Comparison of ENCODE assay signal across 1 cellular context in the genomic region with DNA sequence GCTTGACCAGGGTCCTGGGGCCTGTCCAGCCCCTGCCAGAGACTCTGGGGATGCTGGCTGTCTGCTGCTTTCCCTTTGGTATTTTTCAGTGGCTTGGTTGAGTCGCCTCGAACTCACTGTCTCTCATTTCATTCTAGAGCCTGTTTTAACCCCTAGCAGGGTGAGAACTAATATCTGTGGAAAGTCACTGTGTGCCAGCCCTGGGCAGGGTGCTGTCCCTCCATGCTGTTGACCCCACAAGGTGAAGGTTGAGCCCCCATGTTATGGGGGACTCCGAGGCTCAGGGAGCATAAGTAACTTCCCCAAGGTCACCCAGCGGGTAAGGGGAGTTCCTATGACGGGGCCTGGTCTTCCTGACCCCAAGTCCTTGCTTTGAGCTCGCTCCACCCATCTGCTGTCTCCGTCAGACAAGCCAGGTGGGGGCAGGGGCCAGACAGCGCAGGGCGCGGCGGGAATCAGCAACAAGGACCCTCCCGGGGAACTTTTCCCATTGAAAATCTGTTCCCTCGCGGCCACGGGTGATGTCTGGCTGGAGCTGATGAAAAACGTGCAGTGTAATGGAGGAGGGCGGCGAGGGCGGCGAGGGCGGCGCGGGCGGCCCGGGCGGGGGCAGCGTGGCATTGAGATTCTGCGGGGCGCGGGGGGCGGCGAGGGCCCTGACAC.
TF ChIP-seq lines count a peak whose summit lies in the region.

No MANE protein-coding gene starts in this region.

TF ChIP-seq in HepG2, 621 proteins besides CTCF, POLR2A, EP300 and RAD21 (continued from another document and continues in another):
- TF ChIP-seq, protein P1, sequence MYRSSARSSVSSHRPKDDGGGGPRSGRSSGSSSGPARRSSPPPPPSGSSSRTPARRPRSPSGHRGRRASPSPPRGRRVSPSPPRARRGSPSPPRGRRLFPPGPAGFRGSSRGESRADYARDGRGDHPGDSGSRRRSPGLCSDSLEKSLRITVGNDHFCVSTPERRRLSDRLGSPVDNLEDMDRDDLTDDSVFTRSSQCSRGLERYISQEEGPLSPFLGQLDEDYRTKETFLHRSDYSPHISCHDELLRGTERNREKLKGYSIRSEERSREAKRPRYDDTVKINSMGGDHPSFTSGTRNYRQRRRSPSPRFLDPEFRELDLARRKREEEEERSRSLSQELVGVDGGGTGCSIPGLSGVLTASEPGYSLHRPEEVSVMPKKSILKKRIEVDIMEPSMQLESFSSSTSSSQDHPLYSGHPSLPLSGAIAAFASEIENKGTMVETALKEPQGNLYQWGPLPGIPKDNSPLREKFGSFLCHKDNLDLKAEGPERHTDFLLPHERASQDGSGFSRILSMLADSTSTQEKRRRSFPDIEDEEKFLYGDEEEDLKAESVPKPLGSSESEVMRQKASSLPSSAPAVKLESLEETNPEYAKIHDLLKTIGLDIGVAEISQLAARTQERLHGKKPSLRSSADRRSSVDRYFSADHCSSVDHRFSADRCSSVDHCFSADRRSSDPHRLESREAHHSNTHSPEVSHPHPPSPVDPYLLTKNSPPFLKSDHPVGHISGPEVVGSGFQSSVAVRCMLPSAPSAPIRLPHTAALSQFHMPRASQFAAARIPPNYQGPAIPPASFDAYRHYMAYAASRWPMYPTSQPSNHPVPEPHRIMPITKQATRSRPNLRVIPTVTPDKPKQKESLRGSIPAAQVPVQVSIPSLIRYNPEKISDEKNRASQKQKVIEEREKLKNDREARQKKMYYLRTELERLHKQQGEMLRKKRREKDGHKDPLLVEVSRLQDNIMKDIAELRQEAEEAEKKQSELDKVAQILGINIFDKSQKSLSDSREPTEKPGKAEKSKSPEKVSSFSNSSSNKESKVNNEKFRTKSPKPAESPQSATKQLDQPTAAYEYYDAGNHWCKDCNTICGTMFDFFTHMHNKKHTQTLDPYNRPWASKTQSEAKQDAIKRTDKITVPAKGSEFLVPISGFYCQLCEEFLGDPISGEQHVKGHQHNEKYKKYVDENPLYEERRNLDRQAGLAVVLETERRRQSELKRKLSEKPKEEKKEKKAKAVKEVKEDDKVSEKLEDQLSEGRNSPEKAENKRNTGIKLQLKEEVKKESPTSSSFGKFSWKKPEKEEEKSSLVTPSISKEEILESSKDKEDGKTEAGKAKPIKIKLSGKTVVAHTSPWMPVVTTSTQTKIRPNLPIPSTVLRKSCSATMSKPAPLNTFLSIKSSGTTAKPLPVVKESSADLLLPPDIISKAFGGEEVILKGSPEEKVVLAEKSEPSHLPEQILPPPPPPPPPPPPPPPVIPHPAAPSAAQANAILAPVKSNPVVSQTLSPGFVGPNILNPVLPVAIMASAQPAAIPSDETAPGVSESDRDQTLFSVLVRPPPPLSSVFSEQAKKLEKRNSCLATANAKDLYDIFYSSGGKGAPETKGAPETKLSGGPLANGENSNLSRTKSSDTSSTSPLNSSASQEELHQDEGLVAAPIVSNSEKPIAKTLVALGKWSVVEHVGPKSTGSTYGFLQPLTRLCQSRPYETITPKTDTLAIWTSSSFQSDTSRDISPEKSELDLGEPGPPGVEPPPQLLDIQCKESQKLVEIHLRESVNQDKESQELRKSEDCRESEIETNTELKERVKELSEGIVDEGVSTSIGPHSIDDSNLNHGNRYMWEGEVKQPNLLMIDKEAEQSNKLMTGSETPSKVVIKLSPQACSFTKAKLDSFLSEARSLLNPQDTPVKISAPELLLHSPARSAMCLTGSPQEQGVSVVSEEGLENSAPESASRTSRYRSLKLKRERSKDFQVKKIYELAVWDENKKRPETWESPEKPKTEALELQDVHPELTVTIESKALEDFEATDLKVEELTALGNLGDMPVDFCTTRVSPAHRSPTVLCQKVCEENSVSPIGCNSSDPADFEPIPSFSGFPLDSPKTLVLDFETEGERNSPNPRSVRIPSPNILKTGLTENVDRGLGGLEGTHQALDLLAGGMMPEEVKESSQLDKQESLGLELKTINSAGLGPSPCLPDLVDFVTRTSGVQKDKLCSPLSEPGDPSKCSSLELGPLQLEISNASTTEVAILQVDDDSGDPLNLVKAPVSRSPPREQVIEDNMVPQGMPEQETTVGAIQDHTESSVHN (CRISPR knock-in tag; IDR thresholded peaks at IDR 0.05), result 0 out of 2 replicates have a peak, but pooled peaks have one; percentile 58
- 0 out of 2 replicates have a peak, but pooled peaks have one; percentile 7 for TF ChIP-seq CBX5 (CRISPR knock-in tag; IDR thresholded peaks at IDR 0.05; ENCODE audit: borderline replicate concordance)
- no peak for TF ChIP-seq ZNF3 (CRISPR knock-in tag; IDR thresholded peaks at IDR 0.05)
- no peak for TF ChIP-seq ZNF484 (CRISPR knock-in tag; IDR thresholded peaks at IDR 0.05; ENCODE audit: borderline replicate concordance, low read depth)
- TF ChIP-seq ZFP36L2 (CRISPR knock-in tag; IDR thresholded peaks at IDR 0.05), result no peak
- TF ChIP-seq ZNF556 (CRISPR knock-in tag; IDR thresholded peaks at IDR 0.05; ENCODE audit: borderline replicate concordance), result 0 out of 2 replicates have a peak, but pooled peaks have one; percentile 12
- TF ChIP-seq, protein P2, sequence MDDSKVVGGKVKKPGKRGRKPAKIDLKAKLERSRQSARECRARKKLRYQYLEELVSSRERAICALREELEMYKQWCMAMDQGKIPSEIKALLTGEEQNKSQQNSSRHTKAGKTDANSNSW (CRISPR knock-in tag; IDR thresholded peaks at IDR 0.05; ENCODE audit: borderline replicate concordance), result no peak
- no peak for TF ChIP-seq HOXA5 (CRISPR knock-in tag; IDR thresholded peaks at IDR 0.05)
- TF ChIP-seq KLF13 (CRISPR knock-in tag; IDR thresholded peaks at IDR 0.05), result 0 out of 2 replicates have a peak, but pooled peaks have one; percentile 42
- TF ChIP-seq RBM39 (IDR thresholded peaks at IDR 0.05; ENCODE audit: low read depth, low read length, poor library complexity, severe bottlenecking), result peak; percentile 56
- TF ChIP-seq, protein P3, sequence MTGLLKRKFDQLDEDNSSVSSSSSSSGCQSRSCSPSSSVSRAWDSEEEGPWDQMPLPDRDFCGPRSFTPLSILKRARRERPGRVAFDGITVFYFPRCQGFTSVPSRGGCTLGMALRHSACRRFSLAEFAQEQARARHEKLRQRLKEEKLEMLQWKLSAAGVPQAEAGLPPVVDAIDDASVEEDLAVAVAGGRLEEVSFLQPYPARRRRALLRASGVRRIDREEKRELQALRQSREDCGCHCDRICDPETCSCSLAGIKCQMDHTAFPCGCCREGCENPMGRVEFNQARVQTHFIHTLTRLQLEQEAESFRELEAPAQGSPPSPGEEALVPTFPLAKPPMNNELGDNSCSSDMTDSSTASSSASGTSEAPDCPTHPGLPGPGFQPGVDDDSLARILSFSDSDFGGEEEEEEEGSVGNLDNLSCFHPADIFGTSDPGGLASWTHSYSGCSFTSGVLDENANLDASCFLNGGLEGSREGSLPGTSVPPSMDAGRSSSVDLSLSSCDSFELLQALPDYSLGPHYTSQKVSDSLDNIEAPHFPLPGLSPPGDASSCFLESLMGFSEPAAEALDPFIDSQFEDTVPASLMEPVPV (CRISPR knock-in tag; IDR thresholded peaks at IDR 0.05), result 0 out of 2 replicates have a peak, but pooled peaks have one; percentile 28
- peak; percentile 35 for TF ChIP-seq IKZF4 (CRISPR knock-in tag; IDR thresholded peaks at IDR 0.05; ENCODE audit: borderline replicate concordance, low read depth, not compliant biosample characterization)
- TF ChIP-seq RXRA (CRISPR knock-in tag; IDR thresholded peaks at IDR 0.05), result peak; percentile 41; the same call in 1 of the 2 replicates
- peak; percentile 6; the same call in 1 of the 2 replicates for TF ChIP-seq RARA (CRISPR knock-in tag; IDR thresholded peaks at IDR 0.05)
- TF ChIP-seq ZNF558 (CRISPR knock-in tag; IDR thresholded peaks at IDR 0.05; ENCODE audit: borderline replicate concordance), result 0 out of 2 replicates have a peak, but pooled peaks have one; percentile 41
- TF ChIP-seq, protein P4, sequence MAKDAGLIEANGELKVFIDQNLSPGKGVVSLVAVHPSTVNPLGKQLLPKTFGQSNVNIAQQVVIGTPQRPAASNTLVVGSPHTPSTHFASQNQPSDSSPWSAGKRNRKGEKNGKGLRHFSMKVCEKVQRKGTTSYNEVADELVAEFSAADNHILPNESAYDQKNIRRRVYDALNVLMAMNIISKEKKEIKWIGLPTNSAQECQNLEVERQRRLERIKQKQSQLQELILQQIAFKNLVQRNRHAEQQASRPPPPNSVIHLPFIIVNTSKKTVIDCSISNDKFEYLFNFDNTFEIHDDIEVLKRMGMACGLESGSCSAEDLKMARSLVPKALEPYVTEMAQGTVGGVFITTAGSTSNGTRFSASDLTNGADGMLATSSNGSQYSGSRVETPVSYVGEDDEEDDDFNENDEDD (CRISPR knock-in tag; IDR thresholded peaks at IDR 0.05; ENCODE audit: borderline replicate concordance), result 0 out of 2 replicates have a peak, but pooled peaks have one; percentile 20
- TF ChIP-seq, protein P5, sequence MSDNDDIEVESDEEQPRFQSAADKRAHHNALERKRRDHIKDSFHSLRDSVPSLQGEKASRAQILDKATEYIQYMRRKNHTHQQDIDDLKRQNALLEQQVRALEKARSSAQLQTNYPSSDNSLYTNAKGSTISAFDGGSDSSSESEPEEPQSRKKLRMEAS (IDR thresholded peaks at IDR 0.05), result peak; percentile 65; the same call in 1 of the 2 replicates
- TF ChIP-seq, protein P6, sequence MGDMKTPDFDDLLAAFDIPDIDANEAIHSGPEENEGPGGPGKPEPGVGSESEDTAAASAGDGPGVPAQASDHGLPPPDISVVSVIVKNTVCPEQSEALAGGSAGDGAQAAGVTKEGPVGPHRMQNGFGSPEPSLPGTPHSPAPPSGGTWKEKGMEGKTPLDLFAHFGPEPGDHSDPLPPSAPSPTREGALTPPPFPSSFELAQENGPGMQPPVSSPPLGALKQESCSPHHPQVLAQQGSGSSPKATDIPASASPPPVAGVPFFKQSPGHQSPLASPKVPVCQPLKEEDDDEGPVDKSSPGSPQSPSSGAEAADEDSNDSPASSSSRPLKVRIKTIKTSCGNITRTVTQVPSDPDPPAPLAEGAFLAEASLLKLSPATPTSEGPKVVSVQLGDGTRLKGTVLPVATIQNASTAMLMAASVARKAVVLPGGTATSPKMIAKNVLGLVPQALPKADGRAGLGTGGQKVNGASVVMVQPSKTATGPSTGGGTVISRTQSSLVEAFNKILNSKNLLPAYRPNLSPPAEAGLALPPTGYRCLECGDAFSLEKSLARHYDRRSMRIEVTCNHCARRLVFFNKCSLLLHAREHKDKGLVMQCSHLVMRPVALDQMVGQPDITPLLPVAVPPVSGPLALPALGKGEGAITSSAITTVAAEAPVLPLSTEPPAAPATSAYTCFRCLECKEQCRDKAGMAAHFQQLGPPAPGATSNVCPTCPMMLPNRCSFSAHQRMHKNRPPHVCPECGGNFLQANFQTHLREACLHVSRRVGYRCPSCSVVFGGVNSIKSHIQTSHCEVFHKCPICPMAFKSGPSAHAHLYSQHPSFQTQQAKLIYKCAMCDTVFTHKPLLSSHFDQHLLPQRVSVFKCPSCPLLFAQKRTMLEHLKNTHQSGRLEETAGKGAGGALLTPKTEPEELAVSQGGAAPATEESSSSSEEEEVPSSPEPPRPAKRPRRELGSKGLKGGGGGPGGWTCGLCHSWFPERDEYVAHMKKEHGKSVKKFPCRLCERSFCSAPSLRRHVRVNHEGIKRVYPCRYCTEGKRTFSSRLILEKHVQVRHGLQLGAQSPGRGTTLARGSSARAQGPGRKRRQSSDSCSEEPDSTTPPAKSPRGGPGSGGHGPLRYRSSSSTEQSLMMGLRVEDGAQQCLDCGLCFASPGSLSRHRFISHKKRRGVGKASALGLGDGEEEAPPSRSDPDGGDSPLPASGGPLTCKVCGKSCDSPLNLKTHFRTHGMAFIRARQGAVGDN (CRISPR knock-in tag; IDR thresholded peaks at IDR 0.05), result peak; percentile 74
- 0 out of 2 replicates have a peak, but pooled peaks have one; percentile 47 for TF ChIP-seq ZNF253 (CRISPR knock-in tag; IDR thresholded peaks at IDR 0.05; ENCODE audit: borderline replicate concordance)
- no peak for TF ChIP-seq ZSCAN25 (CRISPR knock-in tag; IDR thresholded peaks at IDR 0.05)
- TF ChIP-seq ZNF331 (CRISPR knock-in tag; IDR thresholded peaks at IDR 0.05), result 0 out of 2 replicates have a peak, but pooled peaks have one; percentile 9
- TF ChIP-seq, protein P7, sequence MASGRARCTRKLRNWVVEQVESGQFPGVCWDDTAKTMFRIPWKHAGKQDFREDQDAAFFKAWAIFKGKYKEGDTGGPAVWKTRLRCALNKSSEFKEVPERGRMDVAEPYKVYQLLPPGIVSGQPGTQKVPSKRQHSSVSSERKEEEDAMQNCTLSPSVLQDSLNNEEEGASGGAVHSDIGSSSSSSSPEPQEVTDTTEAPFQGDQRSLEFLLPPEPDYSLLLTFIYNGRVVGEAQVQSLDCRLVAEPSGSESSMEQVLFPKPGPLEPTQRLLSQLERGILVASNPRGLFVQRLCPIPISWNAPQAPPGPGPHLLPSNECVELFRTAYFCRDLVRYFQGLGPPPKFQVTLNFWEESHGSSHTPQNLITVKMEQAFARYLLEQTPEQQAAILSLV (CRISPR knock-in tag; IDR thresholded peaks at IDR 0.05; ENCODE audit: borderline replicate concordance), result peak; percentile 68; the same call in 1 of the 2 replicates
- TF ChIP-seq HCFC1 (IDR thresholded peaks at IDR 0.05; ENCODE audit: low read depth, low read length), result no peak
- 0 out of 2 replicates have a peak, but pooled peaks have one; percentile 28 for TF ChIP-seq ZBTB42 (CRISPR knock-in tag; IDR thresholded peaks at IDR 0.05)
- TF ChIP-seq, protein P8, sequence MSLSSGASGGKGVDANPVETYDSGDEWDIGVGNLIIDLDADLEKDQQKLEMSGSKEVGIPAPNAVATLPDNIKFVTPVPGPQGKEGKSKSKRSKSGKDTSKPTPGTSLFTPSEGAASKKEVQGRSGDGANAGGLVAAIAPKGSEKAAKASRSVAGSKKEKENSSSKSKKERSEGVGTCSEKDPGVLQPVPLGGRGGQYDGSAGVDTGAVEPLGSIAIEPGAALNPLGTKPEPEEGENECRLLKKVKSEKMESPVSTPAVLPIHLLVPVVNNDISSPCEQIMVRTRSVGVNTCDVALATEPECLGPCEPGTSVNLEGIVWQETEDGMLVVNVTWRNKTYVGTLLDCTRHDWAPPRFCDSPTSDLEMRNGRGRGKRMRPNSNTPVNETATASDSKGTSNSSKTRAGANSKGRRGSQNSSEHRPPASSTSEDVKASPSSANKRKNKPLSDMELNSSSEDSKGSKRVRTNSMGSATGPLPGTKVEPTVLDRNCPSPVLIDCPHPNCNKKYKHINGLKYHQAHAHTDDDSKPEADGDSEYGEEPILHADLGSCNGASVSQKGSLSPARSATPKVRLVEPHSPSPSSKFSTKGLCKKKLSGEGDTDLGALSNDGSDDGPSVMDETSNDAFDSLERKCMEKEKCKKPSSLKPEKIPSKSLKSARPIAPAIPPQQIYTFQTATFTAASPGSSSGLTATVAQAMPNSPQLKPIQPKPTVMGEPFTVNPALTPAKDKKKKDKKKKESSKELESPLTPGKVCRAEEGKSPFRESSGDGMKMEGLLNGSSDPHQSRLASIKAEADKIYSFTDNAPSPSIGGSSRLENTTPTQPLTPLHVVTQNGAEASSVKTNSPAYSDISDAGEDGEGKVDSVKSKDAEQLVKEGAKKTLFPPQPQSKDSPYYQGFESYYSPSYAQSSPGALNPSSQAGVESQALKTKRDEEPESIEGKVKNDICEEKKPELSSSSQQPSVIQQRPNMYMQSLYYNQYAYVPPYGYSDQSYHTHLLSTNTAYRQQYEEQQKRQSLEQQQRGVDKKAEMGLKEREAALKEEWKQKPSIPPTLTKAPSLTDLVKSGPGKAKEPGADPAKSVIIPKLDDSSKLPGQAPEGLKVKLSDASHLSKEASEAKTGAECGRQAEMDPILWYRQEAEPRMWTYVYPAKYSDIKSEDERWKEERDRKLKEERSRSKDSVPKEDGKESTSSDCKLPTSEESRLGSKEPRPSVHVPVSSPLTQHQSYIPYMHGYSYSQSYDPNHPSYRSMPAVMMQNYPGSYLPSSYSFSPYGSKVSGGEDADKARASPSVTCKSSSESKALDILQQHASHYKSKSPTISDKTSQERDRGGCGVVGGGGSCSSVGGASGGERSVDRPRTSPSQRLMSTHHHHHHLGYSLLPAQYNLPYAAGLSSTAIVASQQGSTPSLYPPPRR (CRISPR knock-in tag; IDR thresholded peaks at IDR 0.05; ENCODE audit: borderline replicate concordance), result 0 out of 2 replicates have a peak, but pooled peaks have one; percentile 42
- TF ChIP-seq TMF1 (CRISPR knock-in tag; IDR thresholded peaks at IDR 0.05; ENCODE audit: low read depth), result no peak
